ENCODE assay signal across 31 cellular contexts in the genomic region with DNA sequence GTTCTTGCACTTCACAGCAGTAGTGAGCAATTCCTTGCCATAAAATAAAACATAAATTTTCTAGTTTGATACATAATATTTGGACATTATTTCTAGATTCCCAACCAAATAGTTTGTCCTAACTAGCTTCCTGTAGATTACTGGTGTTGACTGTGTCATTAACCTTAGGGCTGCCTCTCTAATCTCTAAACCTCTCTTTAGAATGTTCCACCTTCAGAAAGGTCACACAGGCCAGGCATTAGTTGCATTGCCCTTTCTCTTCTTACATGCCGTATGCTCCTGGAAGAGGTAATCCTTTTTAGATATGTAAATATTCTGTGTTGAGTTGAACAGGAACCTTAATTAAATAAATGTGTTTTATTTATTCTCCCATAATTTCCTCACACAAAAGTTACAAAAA.
"Had no signal": no experiment of that assay in that cellular context is flagged by ENCODE, and none has a peak within 500 bp of the region (broad histone marks: within the 10 kb centered on the region; RNA-seq: fewer than 3 reads in every experiment).

No MANE protein-coding gene starts in this region.

- DNase-seq: activated B cell treated with CpG ODN at 0.5 μM for 24 hours; activated CD4-positive, alpha-beta memory T cell treated with anti-CD3 and anti-CD28 coated beads for 36 hours; activated CD4-positive, alpha-beta T cell treated with anti-CD3 and anti-CD28 coated beads for 4 hours; activated CD4-positive, alpha-beta T cell treated with anti-CD3 and anti-CD28 coated beads, Interleukin-2, amount 10 ng/mL, durations not matched to agents 24 days and 14 days; activated CD4-positive, alpha-beta T cell treated with anti-CD3 and anti-CD28 coated beads, Interleukin-2, amount 50 U/mL, for 1 hour; activated CD4-positive, alpha-beta T cell treated with anti-CD3 and anti-CD28 coated beads, Interleukin-2, amount 50 U/mL, for 4 hours; activated CD4-positive, CD25-positive, alpha-beta regulatory T cell treated with anti-CD3 and anti-CD28 coated beads, Interleukin-2, amount 50 U/mL, for 72 hours; activated CD8-positive, alpha-beta memory T cell treated with anti-CD3 and anti-CD28 coated beads, Interleukin-2, amount 50 U/mL, for 4 hours; activated CD8-positive, alpha-beta T cell treated with anti-CD3 and anti-CD28 coated beads for 36 hours; activated effector memory CD4-positive, alpha-beta T cell treated with anti-CD3 and anti-CD28 coated beads, Interleukin-2, amount 50 U/mL, for 16 hours; activated gamma-delta T cell treated with Interleukin-2 at 50 U/mL for 16 hours; activated naive CD4-positive, alpha-beta T cell; activated naive CD4-positive, alpha-beta T cell treated with anti-CD3 and anti-CD28 coated beads for 36 hours; activated naive CD4-positive, alpha-beta T cell treated with anti-CD3 and anti-CD28 coated beads, Interleukin-2, amount 50 U/mL, for 16 hours; activated naive CD8-positive, alpha-beta T cell treated with anti-CD3 and anti-CD28 coated beads for 36 hours; activated T-cell treated with anti-CD3 and anti-CD28 coated beads for 4 hours; activated T-cell treated with anti-CD3 and anti-CD28 coated beads, Interleukin-2, amount 50 U/mL, for 1 hour; activated T-cell treated with anti-CD3 and anti-CD28 coated beads, Interleukin-2, amount 50 U/mL, for 4 hours; activated T-cell treated with anti-CD3 and anti-CD28 coated beads, Interleukin-2, amount 50 U/mL, for 72 hours; adrenal gland; amniotic stem cell; aorta; body of pancreas; brain microvascular endothelial cell; caudate nucleus; cerebellar nuclear complex; T-helper 1 cell; T-helper 2 cell; T-helper 9 cell had no signal

- ATAC-seq: activated CD8-positive, alpha-beta T cell treated with anti-CD3 and anti-CD28 coated beads for 36 hours; activated naive CD4-positive, alpha-beta T cell treated with anti-CD3 and anti-CD28 coated beads, Interleukin-2, amount 50 U/mL, for 72 hours; activated T-cell treated with anti-CD3 and anti-CD28 coated beads, Interleukin-2, amount 50 U/mL, for 4 hours; activated T-cell treated with anti-CD3 and anti-CD28 coated beads, Interleukin-2, amount 50 U/mL, for 72 hours; activated T-helper 17 cell treated with anti-CD3 and anti-CD28 coated beads, Interleukin-2, amount 50 U/mL, for 72 hours; body of pancreas had no signal
